Comparison of ENCODE assay signal across 27 cellular contexts in genomic region chr1:53031732-53032131, GRCh38. TPM values are rescaled to one million over a fixed set of nuclear protein-coding genes. Genes with fewer than 3 reads are reported as not detected.
"Had no signal": no experiment of that assay in that cellular context is flagged by ENCODE, and none has a peak within 500 bp of the region (broad histone marks: within the 10 kb centered on the region; RNA-seq: fewer than 3 reads in every experiment).

No MANE protein-coding gene starts in this region.

- H3K4me1 ChIP-seq: lower lobe of right lung, spleen had no signal

- H3K27ac ChIP-seq: cardiac muscle cell, coronary artery, dorsolateral prefrontal cortex, heart left ventricle, lower lobe of right lung, spleen, tibial nerve had no signal

- H3K9me3 ChIP-seq: heart left ventricle, lower lobe of right lung, mucosa of descending colon, spleen, tibial nerve had no signal

- H3K27me3 ChIP-seq: cardiac muscle cell, dorsolateral prefrontal cortex, heart left ventricle, spleen, tibial nerve had no signal

- DNase-seq: activated CD4-positive, alpha-beta memory T cell treated with anti-CD3 and anti-CD28 coated beads, Interleukin-2, amount 10 ng/mL, durations not matched to agents 7 days and 5 days; activated CD4-positive, alpha-beta T cell treated with anti-CD3 and anti-CD28 coated beads for 1 hour; activated CD4-positive, alpha-beta T cell treated with anti-CD3 and anti-CD28 coated beads, Interleukin-2, amount 10 ng/mL, durations not matched to agents 7 days and 5 days; activated CD8-positive, alpha-beta memory T cell treated with anti-CD3 and anti-CD28 coated beads, Interleukin-2, amount 50 U/mL, for 48 hours; activated naive CD8-positive, alpha-beta T cell treated with anti-CD3 and anti-CD28 coated beads, Interleukin-2, amount 50 U/mL, for 24 hours; activated T-cell treated with anti-CD3 and anti-CD28 coated beads, Interleukin-2, amount 50 U/mL, for 4 hours; anterior cingulate cortex; dorsolateral prefrontal cortex; effector memory CD8-positive, alpha-beta T cell; foreskin fibroblast; heart left ventricle; kidney glomerular epithelial cell; lower lobe of right lung; mesendoderm; mucosa of descending colon; posterior cingulate gyrus; right cardiac atrium; spleen; stimulated activated naive CD4-positive, alpha-beta T cell; T-helper 2 cell had no signal

- H3K4me3 ChIP-seq: cardiac muscle cell, coronary artery, dorsolateral prefrontal cortex, heart left ventricle, lower lobe of right lung, mucosa of descending colon, spleen, tibial nerve had no signal

- ATAC-seq: activated naive CD8-positive, alpha-beta T cell treated with anti-CD3 and anti-CD28 coated beads, Interleukin-2, amount 50 U/mL, for 24 hours; activated T-cell treated with anti-CD3 and anti-CD28 coated beads, Interleukin-2, amount 50 U/mL, for 4 hours; effector memory CD8-positive, alpha-beta T cell; esophagus mucosa; heart left ventricle; lower lobe of right lung; mucosa of descending colon; natural killer cell treated with Interleukin-12 subunit alpha and Interleukin-12 subunit beta and Interleukin-15 and Interleukin-18, amount 100 ng/mL, for 72 hours; right cardiac atrium; WTC11 had no signal

RNA-seq across cellular contexts. Expression of gene PODN, which starts 30.3 kb away (rescaled TPM):
- total RNA-seq: activated CD4-positive, alpha-beta memory T cell treated with anti-CD3 and anti-CD28 coated beads, Interleukin-2, amount 10 ng/mL, durations not matched to agents 7 days and 5 days; activated CD4-positive, alpha-beta T cell treated with anti-CD3 and anti-CD28 coated beads, Interleukin-2, amount 10 ng/mL, durations not matched to agents 7 days and 5 days; activated T-helper 2 cell treated with anti-CD3 and anti-CD28 coated beads, Interferon-gamma antibody, Interleukin-2, Interleukin-4, amounts not matched to agents 10 μg/mL and 5 μg/mL and 100 μg/mL, durations not matched to agents 14 hours and 24 hours and 36 hours; natural killer cell treated with Interleukin-12 subunit alpha and Interleukin-12 subunit beta and Interleukin-15 and Interleukin-18, amount 100 ng/mL, for 72 hours had no signal
